Comparison of ENCODE assay signal across 9 cellular contexts in genomic region chr20:24571159-24571558, GRCh38.
"Had no signal": no experiment of that assay in that cellular context is flagged by ENCODE, and none has a peak within 500 bp of the region (broad histone marks: within the 10 kb centered on the region; RNA-seq: fewer than 3 reads in every experiment).

No MANE protein-coding gene starts in this region.

- H3K9me3 Mint-ChIP-seq: HFFc6, IgD-negative memory B cell had no signal

- H3K27ac Mint-ChIP-seq: HFFc6 had no signal

- H3K4me1 ChIP-seq: HAP-1 had no signal

- H3K36me3 Mint-ChIP-seq: IgD-negative memory B cell had no signal

- H3K9me3 ChIP-seq: HAP-1 had no signal

- H3K27me3 Mint-ChIP-seq: IgD-negative memory B cell had no signal

- H3K4me3 ChIP-seq: GM23248, HAP-1 had no signal

- FAIRE-seq: HepG2 had no signal

- ATAC-seq: HCT116, HepG2 had no signal

- H3K4me3 Mint-ChIP-seq: HFFc6, IgD-negative memory B cell had no signal

- H3K27ac ChIP-seq: GM23248, HL-60 had no signal

- DNase-seq: GM23248, GOT3, H7, HFFc6 had no signal
